In the genomic region with DNA sequence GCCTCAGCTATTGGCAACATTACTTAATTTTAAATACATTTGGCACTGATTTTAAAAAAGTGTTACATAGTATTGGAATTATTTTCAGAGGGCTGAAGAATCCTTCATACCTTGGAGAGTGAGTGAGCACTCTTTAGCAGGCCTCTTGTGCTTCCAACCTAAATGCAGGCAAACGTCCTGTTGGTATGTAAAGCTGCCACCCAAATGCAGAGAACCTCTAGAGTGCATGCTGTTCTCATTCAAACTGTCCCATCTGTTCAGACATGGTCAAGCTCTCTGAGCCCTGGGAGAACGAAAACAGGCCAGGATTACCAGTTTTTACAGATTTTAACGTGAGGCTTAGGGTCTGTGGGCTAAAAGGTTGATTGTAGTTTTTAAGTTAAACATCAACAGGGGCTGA, we compare ENCODE assay signal across 1 cellular context.
TF ChIP-seq lines count a peak whose summit lies in the region.

No MANE protein-coding gene starts in this region.

TF ChIP-seq in WTC11, 78 proteins besides CTCF, POLR2A, EP300 and RAD21 (continued from another document):
- TF ChIP-seq, protein P1, sequence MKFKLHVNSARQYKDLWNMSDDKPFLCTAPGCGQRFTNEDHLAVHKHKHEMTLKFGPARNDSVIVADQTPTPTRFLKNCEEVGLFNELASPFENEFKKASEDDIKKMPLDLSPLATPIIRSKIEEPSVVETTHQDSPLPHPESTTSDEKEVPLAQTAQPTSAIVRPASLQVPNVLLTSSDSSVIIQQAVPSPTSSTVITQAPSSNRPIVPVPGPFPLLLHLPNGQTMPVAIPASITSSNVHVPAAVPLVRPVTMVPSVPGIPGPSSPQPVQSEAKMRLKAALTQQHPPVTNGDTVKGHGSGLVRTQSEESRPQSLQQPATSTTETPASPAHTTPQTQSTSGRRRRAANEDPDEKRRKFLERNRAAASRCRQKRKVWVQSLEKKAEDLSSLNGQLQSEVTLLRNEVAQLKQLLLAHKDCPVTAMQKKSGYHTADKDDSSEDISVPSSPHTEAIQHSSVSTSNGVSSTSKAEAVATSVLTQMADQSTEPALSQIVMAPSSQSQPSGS (CRISPR knock-in tag; IDR thresholded peaks at IDR 0.05; ENCODE audit: borderline replicate concordance, low read depth) = no peak
- no peak for TF ChIP-seq ZNF396 (CRISPR knock-in tag; IDR thresholded peaks at IDR 0.05; ENCODE audit: borderline replicate concordance)
- no peak for TF ChIP-seq ZNF423 (CRISPR knock-in tag; IDR thresholded peaks at IDR 0.05)
- TF ChIP-seq ZNF671 (CRISPR knock-in tag; IDR thresholded peaks at IDR 0.05) = no peak
- TF ChIP-seq, protein P2, sequence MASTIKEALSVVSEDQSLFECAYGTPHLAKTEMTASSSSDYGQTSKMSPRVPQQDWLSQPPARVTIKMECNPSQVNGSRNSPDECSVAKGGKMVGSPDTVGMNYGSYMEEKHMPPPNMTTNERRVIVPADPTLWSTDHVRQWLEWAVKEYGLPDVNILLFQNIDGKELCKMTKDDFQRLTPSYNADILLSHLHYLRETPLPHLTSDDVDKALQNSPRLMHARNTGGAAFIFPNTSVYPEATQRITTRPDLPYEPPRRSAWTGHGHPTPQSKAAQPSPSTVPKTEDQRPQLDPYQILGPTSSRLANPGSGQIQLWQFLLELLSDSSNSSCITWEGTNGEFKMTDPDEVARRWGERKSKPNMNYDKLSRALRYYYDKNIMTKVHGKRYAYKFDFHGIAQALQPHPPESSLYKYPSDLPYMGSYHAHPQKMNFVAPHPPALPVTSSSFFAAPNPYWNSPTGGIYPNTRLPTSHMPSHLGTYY (CRISPR knock-in tag; IDR thresholded peaks at IDR 0.05) = no peak
- TF ChIP-seq, protein P3, sequence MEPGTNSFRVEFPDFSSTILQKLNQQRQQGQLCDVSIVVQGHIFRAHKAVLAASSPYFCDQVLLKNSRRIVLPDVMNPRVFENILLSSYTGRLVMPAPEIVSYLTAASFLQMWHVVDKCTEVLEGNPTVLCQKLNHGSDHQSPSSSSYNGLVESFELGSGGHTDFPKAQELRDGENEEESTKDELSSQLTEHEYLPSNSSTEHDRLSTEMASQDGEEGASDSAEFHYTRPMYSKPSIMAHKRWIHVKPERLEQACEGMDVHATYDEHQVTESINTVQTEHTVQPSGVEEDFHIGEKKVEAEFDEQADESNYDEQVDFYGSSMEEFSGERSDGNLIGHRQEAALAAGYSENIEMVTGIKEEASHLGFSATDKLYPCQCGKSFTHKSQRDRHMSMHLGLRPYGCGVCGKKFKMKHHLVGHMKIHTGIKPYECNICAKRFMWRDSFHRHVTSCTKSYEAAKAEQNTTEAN (CRISPR knock-in tag; IDR thresholded peaks at IDR 0.05) = no peak
- TF ChIP-seq ZNF263 (CRISPR knock-in tag; IDR thresholded peaks at IDR 0.05; ENCODE audit: low read depth) = no peak
- TF ChIP-seq, protein P4, sequence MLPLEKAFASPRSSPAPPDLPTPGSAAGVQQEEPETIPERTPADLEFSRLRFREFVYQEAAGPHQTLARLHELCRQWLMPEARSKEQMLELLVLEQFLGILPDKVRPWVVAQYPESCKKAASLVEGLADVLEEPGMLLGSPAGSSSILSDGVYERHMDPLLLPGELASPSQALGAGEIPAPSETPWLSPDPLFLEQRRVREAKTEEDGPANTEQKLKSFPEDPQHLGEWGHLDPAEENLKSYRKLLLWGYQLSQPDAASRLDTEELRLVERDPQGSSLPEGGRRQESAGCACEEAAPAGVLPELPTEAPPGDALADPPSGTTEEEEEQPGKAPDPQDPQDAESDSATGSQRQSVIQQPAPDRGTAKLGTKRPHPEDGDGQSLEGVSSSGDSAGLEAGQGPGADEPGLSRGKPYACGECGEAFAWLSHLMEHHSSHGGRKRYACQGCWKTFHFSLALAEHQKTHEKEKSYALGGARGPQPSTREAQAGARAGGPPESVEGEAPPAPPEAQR (CRISPR knock-in tag; IDR thresholded peaks at IDR 0.05) = no peak
TF ChIP-seq in WTC11: peak in this region for 0.
